ENCODE assay signal across 8 cellular contexts in the genomic region with DNA sequence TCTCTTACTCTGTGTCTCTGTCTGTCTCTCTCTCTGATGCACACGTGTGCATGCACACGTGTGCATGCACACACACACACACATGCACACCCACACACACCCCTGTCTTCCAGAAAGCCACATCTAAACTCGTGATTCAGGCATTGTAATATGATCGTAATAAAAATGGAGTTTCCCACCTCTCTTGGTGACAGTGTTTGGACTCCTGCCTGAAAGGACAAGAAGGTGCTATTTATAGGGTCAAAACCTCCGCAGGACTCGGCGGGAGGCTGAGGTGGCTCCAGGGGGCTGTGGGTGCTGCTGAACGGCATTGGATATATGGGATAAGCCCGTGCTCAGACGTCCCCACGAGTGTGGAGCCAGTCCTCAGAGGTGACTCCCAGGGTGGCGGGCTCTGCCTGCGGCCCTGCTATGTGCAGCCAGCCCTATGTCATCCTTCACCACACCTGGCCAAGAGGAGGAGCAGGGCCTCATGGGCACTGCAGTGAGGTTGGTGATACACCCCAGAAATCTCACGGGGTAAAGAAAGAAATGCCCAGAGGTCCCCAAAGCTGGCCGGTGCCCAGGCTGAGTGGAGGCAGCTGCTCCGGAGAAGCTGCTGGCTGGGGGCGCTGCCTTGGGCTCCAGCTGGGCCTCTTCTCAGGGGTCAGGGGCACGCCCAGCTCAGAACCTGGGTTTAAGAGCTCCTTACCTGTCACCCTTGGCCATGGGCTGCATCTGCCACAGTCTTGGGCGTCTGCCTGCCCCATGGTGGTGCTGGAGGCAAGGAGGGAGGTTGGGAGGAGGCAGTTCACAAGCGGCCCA. TPM values are rescaled to one million over a fixed set of nuclear protein-coding genes. Genes with fewer than 3 reads are reported as not detected.
DNase-seq lines count a peak whose midpoint lies in the region; ATAC-seq and TF ChIP-seq lines count a peak whose summit lies in the region.

No MANE protein-coding gene starts in this region.

- H3K27ac Mint-ChIP-seq in neural crest cell (ENCODE audit: unreplicated experiment), result peak overlapping the region; percentile 78

- H3K9me3 ChIP-seq in KOPT-K1 (ENCODE audit: insufficient read depth, low read length, poor library complexity, severe bottlenecking), result no peaks in the 10 kb centered on the region

- H3K4me1 Mint-ChIP-seq in neural crest cell, result peaks cover 14% of the 10 kb centered on the region

- H3K4me3 Mint-ChIP-seq in neural crest cell, result peak overlapping the region; percentile 45

- H3K36me3 Mint-ChIP-seq in neural crest cell (ENCODE audit: low read depth), result no peaks in the 10 kb centered on the region

- TF ChIP-seq CTCF in AG09309 (IDR thresholded peaks at IDR 0.05; ENCODE audit: control insufficient read depth, insufficient read depth, low read depth, low read length, missing control alignments) (no peak), coronary artery (IDR thresholded peaks at IDR 0.05) (no peak), neural crest cell (conservative IDR thresholded peaks at IDR 0.05) (no peak)

- no peaks in the 10 kb centered on the region for H3K9me3 Mint-ChIP-seq in neural crest cell

- peaks cover 15% of the 10 kb centered on the region for H3K27me3 Mint-ChIP-seq in neural crest cell (ENCODE audit: low read depth)

- DNase-seq in AG09309 (ENCODE audit: low read depth), result no peak
- no peak for DNase-seq in coronary artery (ENCODE audit: low spot score)
- no peak for DNase-seq in neural crest cell (ENCODE audit: low read depth, low spot score)
- DNase-seq in RPMI8226, result no peak
- DNase-seq in hippocampal formation (lab: John Stamatoyannopoulos, UW), result no peak
- no peak for DNase-seq in ecto neural progenitor cell (ENCODE audit: low spot score)

- H3K27ac ChIP-seq in KOPT-K1 (ENCODE audit: low read depth, low read length, poor library complexity, severe bottlenecking) (peak overlapping the region; percentile 99), coronary artery (peak overlapping the region in 1 of 2 donors; percentile 81)

- peak overlapping the region; percentile 56 for H3K4me3 ChIP-seq in AG09309 (ENCODE audit: control insufficient read depth, low read depth, low read length)
- H3K4me3 ChIP-seq in coronary artery, result peak overlapping the region; percentile 69

- no peak for ATAC-seq in HG03432 (IDR thresholded peaks at IDR 0.05; ENCODE audit: unreplicated experiment)

- no peaks in the 10 kb centered on the region for H3K36me3 ChIP-seq in KOPT-K1 (ENCODE audit: insufficient read depth, low read length)

RNA-seq across cellular contexts. Expression of a gene that starts 5.0 kb away (rescaled TPM):
- 30.6 and 31.4 TPM in 2 replicates for total RNA-seq in neural crest cell

RNA-seq across cellular contexts. Expression of a gene that starts 48.5 kb away (rescaled TPM):
- total RNA-seq in neural crest cell, result not detected in 2 replicates
